8 cellular contexts compared by ENCODE assay signal in genomic region chr7:146116452-146117219, GRCh38. TPM values are rescaled to one million over a fixed set of nuclear protein-coding genes. Genes with fewer than 3 reads are reported as not detected.
A peak's percentile ranks its signal among the peaks of the same experiment; 100 is the strongest.
DNase-seq lines count a peak whose midpoint lies in the region; ATAC-seq lines count a peak whose summit lies in the region.

Gene CNTNAP2 (plus strand): TSS chr7:146116801. CDS start chr7:146116877, 76 bp downstream.

- H3K9me3 Mint-ChIP-seq in activated T-helper 1 cell treated with anti-CD3 and anti-CD28 coated beads, Interleukin-12 subunit alpha, Interleukin-12 subunit beta, Interleukin-2, Interleukin-4 antibody, amounts not matched to agents 30 ng/mL and 10 ng/mL and 1 ng/mL, durations not matched to agents 14 hours and 24 hours and 36 hours: no peaks in the 10 kb centered on the region

- peak; percentile 46 for ATAC-seq in Right ventricle myocardium superior (ENCODE audit: poor library complexity)

- peaks cover 12% of the 10 kb centered on the region for H3K27me3 Mint-ChIP-seq in activated T-helper 1 cell treated with anti-CD3 and anti-CD28 coated beads, Interleukin-12 subunit alpha, Interleukin-12 subunit beta, Interleukin-2, Interleukin-4 antibody, amounts not matched to agents 30 ng/mL and 10 ng/mL and 1 ng/mL, durations not matched to agents 14 hours and 24 hours and 36 hours (ENCODE audit: insufficient read depth)

- H3K36me3 Mint-ChIP-seq in activated T-helper 1 cell treated with anti-CD3 and anti-CD28 coated beads, Interleukin-12 subunit alpha, Interleukin-12 subunit beta, Interleukin-2, Interleukin-4 antibody, amounts not matched to agents 30 ng/mL and 10 ng/mL and 1 ng/mL, durations not matched to agents 14 hours and 24 hours and 36 hours (ENCODE audit: low read depth): no peaks in the 10 kb centered on the region

- H3K9ac ChIP-seq in ES-I3 (ENCODE audit: low read depth, low read length): peak within 1 kb of the TSS; percentile 71; the same call in 1 of the 2 replicates

- H3K4me1 ChIP-seq in ES-I3 (ENCODE audit: insufficient read depth, low read length): peaks cover 2% of the 10 kb centered on the region; the same call in 1 of the 2 replicates

- no peaks in the 10 kb centered on the region for H3K9me3 ChIP-seq in ES-I3 (ENCODE audit: control insufficient read depth, insufficient read depth, low read length)

- H3K36me3 ChIP-seq in ES-I3 (ENCODE audit: insufficient read depth, low read length): no peaks in the 10 kb centered on the region

- DNase-seq in NCI-H1105 (lab: John Stamatoyannopoulos, UW): peak; percentile 59
- DNase-seq in activated T-helper 1 cell treated with anti-CD3 and anti-CD28 coated beads, Interleukin-12 subunit alpha, Interleukin-12 subunit beta, Interleukin-2, Interleukin-4 antibody, amounts not matched to agents 30 ng/mL and 10 ng/mL and 1 ng/mL, durations not matched to agents 14 hours and 24 hours and 36 hours (ENCODE audit: low spot score): no peak
- peak; percentile 52 for DNase-seq in Right ventricle myocardium superior
- DNase-seq in posterior vena cava (ENCODE audit: low spot score): peak; percentile 74
- DNase-seq in glomerular visceral epithelial cell (ENCODE audit: extremely low spot score): no peak
- DNase-seq in stimulated activated CD4-positive, alpha-beta T cell treated with anti-CD3 and anti-CD28 coated beads, Interleukin-4, amount 100 ng/mL, for 1 hour: no peak
- no peak for DNase-seq in central memory CD4-positive, alpha-beta T cell

- H3K4me3 Mint-ChIP-seq in activated T-helper 1 cell treated with anti-CD3 and anti-CD28 coated beads, Interleukin-12 subunit alpha, Interleukin-12 subunit beta, Interleukin-2, Interleukin-4 antibody, amounts not matched to agents 30 ng/mL and 10 ng/mL and 1 ng/mL, durations not matched to agents 14 hours and 24 hours and 36 hours: peak within 1 kb of the TSS; percentile 67

- intact Hi-C loops in activated T-helper 1 cell treated with anti-CD3 and anti-CD28 coated beads, Interleukin-12 subunit alpha, Interleukin-12 subunit beta, Interleukin-2, Interleukin-4 antibody, amounts not matched to agents 30 ng/mL and 10 ng/mL and 1 ng/mL, durations not matched to agents 14 hours and 24 hours and 36 hours (cut with micrococcal nuclease): no loop called here
- intact Hi-C loops in Right ventricle myocardium superior (cut with DNase I): no loop called here
- intact Hi-C loops in posterior vena cava (cut with DNase I): no loop called here

- H3K27ac Mint-ChIP-seq in activated T-helper 1 cell treated with anti-CD3 and anti-CD28 coated beads, Interleukin-12 subunit alpha, Interleukin-12 subunit beta, Interleukin-2, Interleukin-4 antibody, amounts not matched to agents 30 ng/mL and 10 ng/mL and 1 ng/mL, durations not matched to agents 14 hours and 24 hours and 36 hours: no peak within 1 kb of the TSS

- peaks cover 4% of the 10 kb centered on the region for H3K4me1 Mint-ChIP-seq in activated T-helper 1 cell treated with anti-CD3 and anti-CD28 coated beads, Interleukin-12 subunit alpha, Interleukin-12 subunit beta, Interleukin-2, Interleukin-4 antibody, amounts not matched to agents 30 ng/mL and 10 ng/mL and 1 ng/mL, durations not matched to agents 14 hours and 24 hours and 36 hours (ENCODE audit: low read depth)

RNA-seq across cellular contexts. Expression of gene CNTNAP2, which starts in this region (rescaled TPM):
- total RNA-seq in activated T-helper 1 cell treated with anti-CD3 and anti-CD28 coated beads, Interleukin-12 subunit alpha, Interleukin-12 subunit beta, Interleukin-2, Interleukin-4 antibody, amounts not matched to agents 30 ng/mL and 10 ng/mL and 1 ng/mL, durations not matched to agents 14 hours and 24 hours and 36 hours: not detected in 2 replicates
- 0.48 TPM for total RNA-seq in Right ventricle myocardium superior
- not detected for total RNA-seq in posterior vena cava

Comparison
In these comparisons a context has a peak if more than half of its experiments do, and no peak if none do; other contexts are left out.
1. Peak in DNase-seq and ATAC-seq in Right ventricle myocardium superior; RNA of the gene not detected or under 1 TPM.
2. Peak in DNase-seq in posterior vena cava; RNA of the gene not detected or under 1 TPM.